ENCODE assay signal across 24 cellular contexts in genomic region chr10:95319239-95319638, GRCh38. TPM values are rescaled to one million over a fixed set of nuclear protein-coding genes. Genes with fewer than 3 reads are reported as not detected.
DNase-seq lines count a peak whose midpoint lies in the region; ATAC-seq and TF ChIP-seq lines count a peak whose summit lies in the region.
"Had no signal": no experiment of that assay in that cellular context is flagged by ENCODE, and none has a peak within 500 bp of the region (broad histone marks: within the 10 kb centered on the region; RNA-seq: fewer than 3 reads in every experiment).

No MANE protein-coding gene starts in this region.

- ATAC-seq in upper lobe of right lung (no peak), HG02623 (IDR thresholded peaks at IDR 0.05; ENCODE audit: unreplicated experiment) (no peak), Right ventricle myocardium superior (ENCODE audit: poor library complexity) (no peak)
- ATAC-seq: left lobe of liver; stimulated activated memory B cell treated with anti-CD40 and anti-IgM and Interleukin-4, amounts not matched to agents 10 μg/mL and 1 μg/mL and 100 μg/mL, for 72 hours; WTC11 had no signal

- peaks cover 41% of the 10 kb centered on the region for H3K4me1 ChIP-seq in cardiac muscle cell (ENCODE audit: low read depth)
- H3K4me1 ChIP-seq in right atrium auricular region, result peaks cover 0 to 19% of the 10 kb centered on the region in 2 donors
- H3K4me1 ChIP-seq in adipocyte (ENCODE audit: control insufficient read depth, insufficient read depth, low read length), result no peaks in the 10 kb centered on the region
- no peaks in the 10 kb centered on the region for H3K4me1 ChIP-seq in upper lobe of right lung
- H3K4me1 ChIP-seq: suprapubic skin, uterus had no signal

- H3K27me3 ChIP-seq in cardiac muscle cell (no peaks in the 10 kb centered on the region), right atrium auricular region (no peaks in the 10 kb centered on the region), adipocyte (replicated peaks; ENCODE audit: control insufficient read depth, insufficient read depth, low read length) (no peaks in the 10 kb centered on the region), upper lobe of right lung (no peaks in the 10 kb centered on the region)
- H3K27me3 ChIP-seq: BLaER1 treated with 17β-estradiol and CSF1 and Interleukin-3, amounts not matched to agents 10 nM and 100 nM; suprapubic skin; uterus had no signal

- no peaks in the 10 kb centered on the region for H3K9me3 Mint-ChIP-seq in activated naive CD4-positive, alpha-beta T cell treated with anti-CD3 and anti-CD28 coated beads for 36 hours
- H3K9me3 Mint-ChIP-seq: activated naive CD8-positive, alpha-beta T cell treated with anti-CD3 and anti-CD28 coated beads, Interleukin-2, amount 10 ng/mL, durations not matched to agents 7 days and 5 days; activated T-helper 2 cell treated with anti-CD3 and anti-CD28 coated beads, Interferon-gamma antibody, Interleukin-2, Interleukin-4, amounts not matched to agents 10 μg/mL and 5 μg/mL and 100 μg/mL, durations not matched to agents 14 hours and 24 hours and 36 hours; stimulated activated memory B cell treated with anti-CD40 and anti-IgM and Interleukin-4, amounts not matched to agents 10 μg/mL and 1 μg/mL and 100 μg/mL, for 72 hours; WTC11 had no signal

- CTCF ChIA-PET in activated naive CD4-positive, alpha-beta T cell treated with anti-CD3 and anti-CD28 coated beads for 36 hours (lab: Charles Lee), result no interaction called here

- H3K9me3 ChIP-seq in cardiac muscle cell (ENCODE audit: low read depth) (no peaks in the 10 kb centered on the region), right atrium auricular region (no peaks in the 10 kb centered on the region), adipocyte (ENCODE audit: control insufficient read depth, low read length) (no peaks in the 10 kb centered on the region), upper lobe of right lung (no peaks in the 10 kb centered on the region)
- H3K9me3 ChIP-seq: BLaER1 treated with 17β-estradiol and CSF1 and Interleukin-3, amounts not matched to agents 10 nM and 100 nM; suprapubic skin; uterus had no signal

- no peak overlapping the region for H3K27ac Mint-ChIP-seq in activated naive CD4-positive, alpha-beta T cell treated with anti-CD3 and anti-CD28 coated beads for 36 hours
- H3K27ac Mint-ChIP-seq: activated naive CD8-positive, alpha-beta T cell treated with anti-CD3 and anti-CD28 coated beads, Interleukin-2, amount 10 ng/mL, durations not matched to agents 7 days and 5 days; activated T-helper 2 cell treated with anti-CD3 and anti-CD28 coated beads, Interferon-gamma antibody, Interleukin-2, Interleukin-4, amounts not matched to agents 10 μg/mL and 5 μg/mL and 100 μg/mL, durations not matched to agents 14 hours and 24 hours and 36 hours; WTC11 had no signal

- H3K27ac ChIP-seq in cardiac muscle cell (peak overlapping the region; percentile 47), right atrium auricular region (no peak overlapping the region), upper lobe of right lung (peak overlapping the region; percentile 0)
- H3K27ac ChIP-seq: BLaER1 treated with 17β-estradiol and CSF1 and Interleukin-3, amounts not matched to agents 10 nM and 100 nM; KMS-11; suprapubic skin; uterus had no signal

- no peaks in the 10 kb centered on the region for H3K36me3 ChIP-seq in cardiac muscle cell
- peaks cover 94% of the 10 kb centered on the region for H3K36me3 ChIP-seq in right atrium auricular region
- H3K36me3 ChIP-seq in adipocyte (ENCODE audit: control insufficient read depth, insufficient read depth, low read length, severe bottlenecking), result peaks cover 71% of the 10 kb centered on the region
- H3K36me3 ChIP-seq in upper lobe of right lung, result no peaks in the 10 kb centered on the region
- H3K36me3 ChIP-seq: uterus had no signal

- no peak for TF ChIP-seq CTCF in cardiac muscle cell (IDR thresholded peaks at IDR 0.05; ENCODE audit: low read depth, low read length)
- no peak for TF ChIP-seq CTCF in right atrium auricular region (IDR thresholded peaks at IDR 0.05)
- no peak for TF ChIP-seq CTCF in upper lobe of right lung (IDR thresholded peaks at IDR 0.05)

- DNase-seq in cardiac muscle cell (ENCODE audit: low read depth in 1 of 2, low spot score in 1 of 2) (no peak), right atrium auricular region (ENCODE audit: low spot score) (no peak), adipocyte (ENCODE audit: low read depth) (peak; percentile 63), left kidney (ENCODE audit: low read depth, low spot score) (peak; percentile 34), upper lobe of right lung (no peak), Right ventricle myocardium superior (no peak)
- no peak for DNase-seq in activated naive CD4-positive, alpha-beta T cell treated with anti-CD3 and anti-CD28 coated beads for 36 hours
- DNase-seq: activated CD8-positive, alpha-beta memory T cell treated with anti-CD3 and anti-CD28 coated beads, Interleukin-2, amount 50 U/mL, for 4 hours; activated naive CD8-positive, alpha-beta T cell treated with anti-CD3 and anti-CD28 coated beads, Interleukin-2, amount 10 ng/mL, durations not matched to agents 7 days and 5 days; Calu3; head of caudate nucleus; midbrain; NCI-H2029; posterior cingulate gyrus; uterus had no signal

- no peaks in the 10 kb centered on the region for H3K36me3 Mint-ChIP-seq in activated naive CD4-positive, alpha-beta T cell treated with anti-CD3 and anti-CD28 coated beads for 36 hours (ENCODE audit: low read depth)
- H3K36me3 Mint-ChIP-seq: activated naive CD8-positive, alpha-beta T cell treated with anti-CD3 and anti-CD28 coated beads, Interleukin-2, amount 10 ng/mL, durations not matched to agents 7 days and 5 days; stimulated activated memory B cell treated with anti-CD40 and anti-IgM and Interleukin-4, amounts not matched to agents 10 μg/mL and 1 μg/mL and 100 μg/mL, for 72 hours had no signal

- H3K4me1 Mint-ChIP-seq in activated naive CD4-positive, alpha-beta T cell treated with anti-CD3 and anti-CD28 coated beads for 36 hours (ENCODE audit: low read depth), result no peaks in the 10 kb centered on the region
- H3K4me1 Mint-ChIP-seq: activated naive CD8-positive, alpha-beta T cell treated with anti-CD3 and anti-CD28 coated beads, Interleukin-2, amount 10 ng/mL, durations not matched to agents 7 days and 5 days had no signal

- H3K4me3 Mint-ChIP-seq in activated naive CD4-positive, alpha-beta T cell treated with anti-CD3 and anti-CD28 coated beads for 36 hours, result no peak overlapping the region
- H3K4me3 Mint-ChIP-seq: activated naive CD8-positive, alpha-beta T cell treated with anti-CD3 and anti-CD28 coated beads, Interleukin-2, amount 10 ng/mL, durations not matched to agents 7 days and 5 days; stimulated activated memory B cell treated with anti-CD40 and anti-IgM and Interleukin-4, amounts not matched to agents 10 μg/mL and 1 μg/mL and 100 μg/mL, for 72 hours; WTC11 had no signal

- peaks cover 2% of the 10 kb centered on the region for H3K27me3 Mint-ChIP-seq in activated naive CD4-positive, alpha-beta T cell treated with anti-CD3 and anti-CD28 coated beads for 36 hours (ENCODE audit: low read depth)
- H3K27me3 Mint-ChIP-seq: stimulated activated memory B cell treated with anti-CD40 and anti-IgM and Interleukin-4, amounts not matched to agents 10 μg/mL and 1 μg/mL and 100 μg/mL, for 72 hours had no signal

- no peak overlapping the region for H3K9ac ChIP-seq in adipocyte (ENCODE audit: low read length)
- H3K9ac ChIP-seq: BLaER1 treated with 17β-estradiol and CSF1 and Interleukin-3, amounts not matched to agents 10 nM and 100 nM; KMS-11 had no signal

- H3K4me3 ChIP-seq in cardiac muscle cell, result no peak overlapping the region
- H3K4me3 ChIP-seq in right atrium auricular region, result no peak overlapping the region
- no peak overlapping the region for H3K4me3 ChIP-seq in adipocyte (ENCODE audit: low read length)
- no peak overlapping the region for H3K4me3 ChIP-seq in upper lobe of right lung
- H3K4me3 ChIP-seq: BLaER1 treated with 17β-estradiol and CSF1 and Interleukin-3, amounts not matched to agents 10 nM and 100 nM; suprapubic skin; uterus had no signal

- intact Hi-C loops in upper lobe of right lung (cut with DNase I) (no loop called here), Right ventricle myocardium superior (cut with DNase I) (no loop called here)
- intact Hi-C loops in activated naive CD4-positive, alpha-beta T cell treated with anti-CD3 and anti-CD28 coated beads for 36 hours (cut with micrococcal nuclease), result no loop called here

RNA-seq across cellular contexts. Expression of gene PDLIM1, which starts 28.4 kb away (rescaled TPM):
- total RNA-seq in cardiac muscle cell, result 75.7 and 96.3 TPM in 2 replicates
- polyA plus RNA-seq in cardiac muscle cell, result 286 and 335 TPM in 2 replicates
- 100 to 1,000 TPM; 126 to 130 TPM for total RNA-seq in right atrium auricular region
- total RNA-seq in upper lobe of right lung, result 190 TPM
- total RNA-seq in activated naive CD4-positive, alpha-beta T cell treated with anti-CD3 and anti-CD28 coated beads for 36 hours, result under 1 TPM; 0.27 to 0.33 TPM
- 226 TPM for total RNA-seq in Right ventricle myocardium superior
- total RNA-seq: G401 had no signal

Comparison
In these comparisons a context has a peak if more than half of its experiments do, and no peak if none do; other contexts are left out.
1. H3K27ac ChIP-seq: peak in cardiac muscle cell (single experiment) and upper lobe of right lung (single experiment); none in right atrium auricular region (0 of 2).
2. DNase-seq: peak in adipocyte (single experiment) and left kidney (single experiment); none in cardiac muscle cell (0 of 2), right atrium auricular region (single experiment), upper lobe of right lung (single experiment), activated naive CD4-positive, alpha-beta T cell treated with anti-CD3 and anti-CD28 coated beads for 36 hours (single experiment) and Right ventricle myocardium superior (single experiment).
3. RNA of gene PDLIM1, which starts 28.4 kb away (total RNA-seq): 226 TPM in Right ventricle myocardium superior (single experiment), 190 TPM in upper lobe of right lung (single experiment), 126 to 130 TPM in right atrium auricular region and 75.7 to 96.3 TPM in cardiac muscle cell; 0.27 to 0.33 TPM in activated naive CD4-positive, alpha-beta T cell treated with anti-CD3 and anti-CD28 coated beads for 36 hours; every median in the first group is over 10 times any median in the second.